In genomic region chr2:124025349-124025720, GRCh38 we compare ENCODE assay signal across 17 cellular contexts. TPM values are rescaled to one million over a fixed set of nuclear protein-coding genes. Genes with fewer than 3 reads are reported as not detected.
DNase-seq lines count a peak whose midpoint lies in the region; ATAC-seq and TF ChIP-seq lines count a peak whose summit lies in the region.
"Had no signal": no experiment of that assay in that cellular context is flagged by ENCODE, and none has a peak within 500 bp of the region (broad histone marks: within the 10 kb centered on the region; RNA-seq: fewer than 3 reads in every experiment).

No MANE protein-coding gene starts in this region.

- H3K27ac Mint-ChIP-seq in type B pancreatic cell, result no peak overlapping the region
- H3K27ac Mint-ChIP-seq: activated naive CD4-positive, alpha-beta T cell treated with anti-CD3 and anti-CD28 coated beads, Interleukin-2, amount 50 U/mL, for 24 hours had no signal

- no peaks in the 10 kb centered on the region for H3K9me3 ChIP-seq in ectodermal cell (ENCODE audit: control insufficient read depth, low read length)
- no peaks in the 10 kb centered on the region for H3K9me3 ChIP-seq in mesodermal cell (ENCODE audit: control insufficient read depth, low read length)
- H3K9me3 ChIP-seq: SJSA1 had no signal

- peak overlapping the region; percentile 89 for H3K4me3 Mint-ChIP-seq in type B pancreatic cell
- H3K4me3 Mint-ChIP-seq: activated naive CD4-positive, alpha-beta T cell treated with anti-CD3 and anti-CD28 coated beads, Interleukin-2, amount 50 U/mL, for 24 hours had no signal

- no peaks in the 10 kb centered on the region for H3K36me3 Mint-ChIP-seq in type B pancreatic cell
- H3K36me3 Mint-ChIP-seq: activated naive CD4-positive, alpha-beta T cell treated with anti-CD3 and anti-CD28 coated beads, Interleukin-2, amount 50 U/mL, for 24 hours had no signal

- H3K27me3 Mint-ChIP-seq in type B pancreatic cell, result peaks cover 59% of the 10 kb centered on the region

- H3K9me3 Mint-ChIP-seq in type B pancreatic cell, result no peaks in the 10 kb centered on the region
- H3K9me3 Mint-ChIP-seq: activated naive CD4-positive, alpha-beta T cell treated with anti-CD3 and anti-CD28 coated beads, Interleukin-2, amount 50 U/mL, for 24 hours had no signal

- H3K4me3 ChIP-seq in ectodermal cell (ENCODE audit: insufficient read depth, low read depth, low read length), result peak overlapping the region; percentile 38
- peak overlapping the region; percentile 35 for H3K4me3 ChIP-seq in mesodermal cell (ENCODE audit: extremely low read depth, insufficient read depth, low read length, poor library complexity, severe bottlenecking)
- H3K4me3 ChIP-seq: SJSA1 had no signal

- H3K27me3 ChIP-seq in ectodermal cell (ENCODE audit: control insufficient read depth, insufficient read depth, low read length, poor library complexity, severe bottlenecking), result peaks cover 46% of the 10 kb centered on the region
- H3K27me3 ChIP-seq: SJSA1 had no signal

- DNase-seq in Right ventricle myocardium inferior (ENCODE audit: missing footprints) (peak; percentile 50), cardiac septum (ENCODE audit: low spot score) (no peak), type B pancreatic cell (ENCODE audit: extremely low spot score, unreplicated experiment) (no peak), midbrain (lab: John Stamatoyannopoulos, UW) (no peak)
- DNase-seq: MM.1S, NCI-H526 had no signal

- 2% methylated on average over 24 of the region's 24 CpGs for WGBS in ectodermal cell, 2 experiments
- 2 to 3% methylated on average over 14 to 17 of the region's 24 CpGs for WGBS in mesodermal cell (ENCODE audit: insufficient coverage in 2 of 2), 2 experiments

- H3K4me1 ChIP-seq in ectodermal cell (ENCODE audit: control insufficient read depth, insufficient read depth, low read length) (no peaks in the 10 kb centered on the region), mesodermal cell (ENCODE audit: control insufficient read depth, insufficient read depth, low read length, poor library complexity, severe bottlenecking) (no peaks in the 10 kb centered on the region)
- H3K4me1 ChIP-seq: SJSA1 had no signal

- ATAC-seq in Right ventricle myocardium inferior (no peak), HG02981 (IDR thresholded peaks at IDR 0.05; ENCODE audit: unreplicated experiment) (no peak), HG03196 (IDR thresholded peaks at IDR 0.05; ENCODE audit: unreplicated experiment) (no peak)
- ATAC-seq: HCT116; stimulated activated naive CD8-positive, alpha-beta T cell treated with anti-CD3 and anti-CD28 coated beads, Interleukin-15, Interleukin-2, amounts not matched to agents 100 U/mL and 50 U/mL, for 24 hours had no signal

- no peak for TF ChIP-seq CTCF in type B pancreatic cell (conservative IDR thresholded peaks at IDR 0.05)

- H3K36me3 ChIP-seq in ectodermal cell (ENCODE audit: control insufficient read depth, insufficient read depth, low read length), result no peaks in the 10 kb centered on the region
- H3K36me3 ChIP-seq in mesodermal cell (ENCODE audit: control insufficient read depth, insufficient read depth, low read length), result no peaks in the 10 kb centered on the region
- H3K36me3 ChIP-seq: SJSA1 had no signal

- H3K4me1 Mint-ChIP-seq in type B pancreatic cell (ENCODE audit: unreplicated experiment), result peaks cover 20% of the 10 kb centered on the region
- H3K4me1 Mint-ChIP-seq: activated naive CD4-positive, alpha-beta T cell treated with anti-CD3 and anti-CD28 coated beads, Interleukin-2, amount 50 U/mL, for 24 hours had no signal

- H3K27ac ChIP-seq in ectodermal cell (ENCODE audit: insufficient read depth, low read depth, low read length, poor library complexity, severe bottlenecking), result no peak overlapping the region
- H3K27ac ChIP-seq in mesodermal cell (ENCODE audit: low read depth, low read length, severe bottlenecking), result no peak overlapping the region
- H3K27ac ChIP-seq: SJSA1 had no signal

- intact Hi-C loops in Right ventricle myocardium inferior (cut with DNase I) (no loop called here), cardiac septum (cut with DNase I) (loop anchor here (5.0 kb wide), 1 partner anchor 782 kb away; no protein-coding TSS in a partner anchor)

RNA-seq across cellular contexts. Expression of gene CNTNAP5, which starts 0.2 kb away (rescaled TPM):
- total RNA-seq in Right ventricle myocardium inferior (not detected), cardiac septum (not detected), type B pancreatic cell (ENCODE audit: low replicate concordance) (3.3 and 5.0 TPM in 2 replicates)
- 0.24 TPM for polyA plus RNA-seq in ectodermal cell (2013, experiment 1 of 4)
- 0.23 TPM for polyA plus RNA-seq in ectodermal cell (2013, experiment 2 of 4)
- 0.21 TPM for polyA plus RNA-seq in ectodermal cell (2013, experiment 3 of 4)
- polyA plus RNA-seq in ectodermal cell (2013, experiment 4 of 4), result 0.24 TPM
- polyA plus RNA-seq in mesodermal cell (2013, experiment 1 of 2), result 0.37 TPM
- 0.10 TPM for polyA plus RNA-seq in mesodermal cell (2013, experiment 2 of 2)
- total RNA-seq: dermis microvascular lymphatic vessel endothelial cell, left lobe of liver, SJSA1 had no signal
- polyA plus RNA-seq: AG04450 had no signal
